2 cellular contexts compared by ENCODE assay signal in genomic region chr2:153218851-153219250, GRCh38.
"Had no signal": no experiment of that assay in that cellular context is flagged by ENCODE, and none has a peak within 500 bp of the region (broad histone marks: within the 10 kb centered on the region; RNA-seq: fewer than 3 reads in every experiment).

No MANE protein-coding gene starts in this region.

- ATAC-seq: GM12878 had no signal

- DNase-seq: GF-D8 had no signal

- H3K4me3 ChIP-seq: GM12878 had no signal
